20 cellular contexts compared by ENCODE assay signal in the genomic region with DNA sequence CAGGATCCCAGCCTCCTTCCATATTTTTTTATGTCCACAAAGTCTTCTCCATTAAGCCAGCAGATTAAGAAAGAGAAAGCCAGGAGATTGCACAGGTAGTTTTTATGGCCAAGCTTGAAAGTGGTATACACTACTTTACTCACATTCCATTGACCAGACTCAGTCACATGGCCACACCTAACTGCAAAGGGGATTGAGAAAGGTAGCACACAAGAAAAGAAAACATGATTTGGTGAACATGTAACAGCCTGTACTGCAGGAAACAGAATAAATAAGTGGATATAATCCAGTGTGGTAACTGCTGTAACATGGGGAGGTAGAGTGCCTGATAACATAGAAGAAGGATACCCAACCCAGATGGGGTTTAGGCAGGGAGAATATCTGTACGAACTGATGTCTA.
"Had no signal": no experiment of that assay in that cellular context is flagged by ENCODE, and none has a peak within 500 bp of the region (broad histone marks: within the 10 kb centered on the region; RNA-seq: fewer than 3 reads in every experiment).

No MANE protein-coding gene starts in this region.

- H3K4me3 ChIP-seq: colonic mucosa, gastroesophageal sphincter, left ventricle myocardium inferior, lower lobe of right lung, psoas muscle, spleen, thoracic aorta, transverse colon had no signal

- H3K36me3 ChIP-seq: colonic mucosa, gastroesophageal sphincter, left ventricle myocardium inferior, lower lobe of right lung, spleen, thoracic aorta, transverse colon had no signal

- H3K4me1 Mint-ChIP-seq: stimulated activated naive B cell treated with anti-CD40 and anti-IgM and Interleukin-4, amounts not matched to agents 10 μg/mL and 1 μg/mL and 100 μg/mL, for 72 hours had no signal

- H3K4me3 Mint-ChIP-seq: naive thymus-derived CD4-positive, alpha-beta T cell; nephron progenitor cell; stimulated activated naive B cell treated with anti-CD40 and anti-IgM and Interleukin-4, amounts not matched to agents 10 μg/mL and 1 μg/mL and 100 μg/mL, for 72 hours; stimulated activated naive CD8-positive, alpha-beta T cell treated with anti-CD3 and anti-CD28 coated beads, Interleukin-15, amount 100 ng/mL, for 72 hours had no signal

- H3K4me1 ChIP-seq: colonic mucosa, gastroesophageal sphincter, left ventricle myocardium inferior, lower lobe of right lung, parathyroid adenoma, psoas muscle, spleen, transverse colon had no signal

- H3K9me3 Mint-ChIP-seq: stimulated activated naive B cell treated with anti-CD40 and anti-IgM and Interleukin-4, amounts not matched to agents 10 μg/mL and 1 μg/mL and 100 μg/mL, for 72 hours had no signal

- H3K36me3 Mint-ChIP-seq: stimulated activated naive B cell treated with anti-CD40 and anti-IgM and Interleukin-4, amounts not matched to agents 10 μg/mL and 1 μg/mL and 100 μg/mL, for 72 hours had no signal

- H3K9me3 ChIP-seq: colonic mucosa, gastroesophageal sphincter, left ventricle myocardium inferior, lower lobe of right lung, psoas muscle, spleen, thoracic aorta, transverse colon had no signal

- H3K27me3 ChIP-seq: colonic mucosa, gastroesophageal sphincter, spleen, transverse colon had no signal

- H3K9ac ChIP-seq: parathyroid adenoma had no signal

- DNase-seq: colonic mucosa; glutamatergic neuron; left cardiac atrium; left ventricle myocardium inferior; lower lobe of right lung; mesenchymal stem cell; naive thymus-derived CD4-positive, alpha-beta T cell; nephron progenitor cell; psoas muscle; spleen; stimulated activated CD4-positive, alpha-beta T cell treated with anti-CD3 and anti-CD28 coated beads, Interleukin-15, amount 100 ng/mL, for 24 hours; stimulated activated CD4-positive, alpha-beta T cell treated with anti-CD3 and anti-CD28 coated beads, Interleukin-1b, Interleukin-23, amount 100 ng/mL, for 48 hours; stimulated activated CD4-positive, alpha-beta T cell treated with anti-CD3 and anti-CD28 coated beads, Interleukin-4, amount 100 ng/mL, for 24 hours; stimulated activated naive B cell treated with anti-CD40 and anti-IgM and Interleukin-4, amounts not matched to agents 10 μg/mL and 1 μg/mL and 100 μg/mL, for 72 hours; stimulated activated naive CD8-positive, alpha-beta T cell treated with anti-CD3 and anti-CD28 coated beads, Interleukin-15, amount 100 ng/mL, for 72 hours; transverse colon had no signal

- H2AFZ ChIP-seq: parathyroid adenoma had no signal

- H3K27ac ChIP-seq: colonic mucosa, gastroesophageal sphincter, left ventricle myocardium inferior, lower lobe of right lung, parathyroid adenoma, psoas muscle, spleen, thoracic aorta, transverse colon had no signal

- ATAC-seq: gastroesophageal sphincter; left cardiac atrium; naive thymus-derived CD4-positive, alpha-beta T cell; sciatic nerve; stimulated activated naive B cell treated with anti-CD40 and anti-IgM and Interleukin-4, amounts not matched to agents 10 μg/mL and 1 μg/mL and 100 μg/mL, for 72 hours; stimulated activated naive CD8-positive, alpha-beta T cell treated with anti-CD3 and anti-CD28 coated beads, Interleukin-15, amount 100 ng/mL, for 72 hours had no signal

- H3K79me2 ChIP-seq: parathyroid adenoma had no signal

- H3K27ac Mint-ChIP-seq: naive thymus-derived CD4-positive, alpha-beta T cell; nephron progenitor cell; stimulated activated naive B cell treated with anti-CD40 and anti-IgM and Interleukin-4, amounts not matched to agents 10 μg/mL and 1 μg/mL and 100 μg/mL, for 72 hours had no signal
